14 cellular contexts compared by ENCODE assay signal in the genomic region with DNA sequence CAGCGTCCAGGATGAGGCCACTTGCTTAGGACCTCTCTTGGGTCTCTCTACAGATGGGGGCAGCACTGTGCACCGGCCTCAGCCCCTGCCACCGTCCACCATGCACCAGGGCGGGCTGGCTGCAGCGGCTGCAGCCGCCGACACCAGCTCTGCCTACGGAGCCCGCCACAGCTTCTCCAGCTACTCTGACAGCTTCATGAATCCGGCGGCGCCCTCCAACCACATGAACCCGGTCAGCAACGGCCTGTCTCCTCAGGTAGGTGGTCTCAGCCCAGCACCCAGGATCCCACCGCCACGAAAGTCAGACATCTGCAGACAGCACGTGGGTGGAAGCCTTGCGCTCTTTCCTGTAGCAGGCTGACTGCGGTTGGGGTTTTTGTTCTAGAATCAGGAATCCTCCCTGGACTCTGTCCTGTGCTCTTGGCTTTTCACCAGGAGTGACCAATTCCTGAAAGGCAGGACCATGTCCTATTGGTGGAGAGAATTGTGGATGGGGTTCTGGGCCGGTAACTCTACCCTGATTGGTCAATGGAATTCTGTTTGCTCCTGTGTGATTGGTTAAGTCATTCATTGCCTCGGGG.
DNase-seq lines count a peak whose midpoint lies in the region; ATAC-seq, FAIRE-seq and TF ChIP-seq lines count a peak whose summit lies in the region.
"Had no signal": no experiment of that assay in that cellular context is flagged by ENCODE, and none has a peak within 500 bp of the region (broad histone marks: within the 10 kb centered on the region; RNA-seq: fewer than 3 reads in every experiment).

No MANE protein-coding gene starts in this region.

- H3K4me1 ChIP-seq in GM23338 (ENCODE audit: insufficient read depth): no peaks in the 10 kb centered on the region
- peaks cover 6% of the 10 kb centered on the region for H3K4me1 ChIP-seq in neural progenitor cell

- H3K27ac Mint-ChIP-seq in GM23338: no peak overlapping the region
- no peak overlapping the region for H3K27ac Mint-ChIP-seq in neural progenitor cell
- H3K27ac Mint-ChIP-seq: activated T-cell treated with anti-CD3 and anti-CD28 coated beads, Interleukin-2, amount 50 U/mL, for 24 hours; CD4-positive, alpha-beta memory T cell had no signal

- peak; percentile 90 for ATAC-seq in GM23338
- ATAC-seq in HG03520 (IDR thresholded peaks at IDR 0.05; ENCODE audit: unreplicated experiment): no peak
- ATAC-seq in HG03378 (IDR thresholded peaks at IDR 0.05; ENCODE audit: unreplicated experiment): no peak
- ATAC-seq: activated CD4-positive, CD25-positive, alpha-beta regulatory T cell treated with anti-CD3 and anti-CD28 coated beads, Interleukin-2, amount 50 U/mL, for 24 hours; left colon had no signal

- DNase-seq in GM23338 (ENCODE audit: low spot score) (peak; percentile 53), RPMI7951 (ENCODE audit: low read depth) (peak; percentile 45), globus pallidus (ENCODE audit: low spot score) (peak; percentile 3), neural progenitor cell (ENCODE audit: low spot score) (peak; percentile 80), RCC 7860 (ENCODE audit: low spot score) (no peak), NCI-H2081 treated with DMSO at 0.1 percent for 48 hours (lab: John Stamatoyannopoulos, UW) (no peak)
- DNase-seq: activated T-cell treated with anti-CD3 and anti-CD28 coated beads, Interleukin-2, amount 50 U/mL, for 24 hours; CD4-positive, alpha-beta memory T cell; cortex of kidney; left colon; NCI-H187 had no signal

- no peaks in the 10 kb centered on the region for H3K27me3 ChIP-seq in GM23338 (ENCODE audit: insufficient read depth)
- H3K27me3 ChIP-seq in neural progenitor cell: peaks cover 76% of the 10 kb centered on the region

- H3K27me3 Mint-ChIP-seq in GM23338 (ENCODE audit: insufficient read depth, low read depth, poor library complexity) (peaks cover 5% of the 10 kb centered on the region), neural progenitor cell (ENCODE audit: insufficient read depth, low read depth) (peaks cover 3% of the 10 kb centered on the region)

- no peaks in the 10 kb centered on the region for H4K20me1 ChIP-seq in GM23338 (replicated peaks; ENCODE audit: insufficient read depth)
- H4K20me1 ChIP-seq in neural progenitor cell (ENCODE audit: low read depth): peaks cover 8% of the 10 kb centered on the region

- H3K9me3 Mint-ChIP-seq in GM23338 (no peaks in the 10 kb centered on the region), neural progenitor cell (no peaks in the 10 kb centered on the region)
- H3K9me3 Mint-ChIP-seq: activated T-cell treated with anti-CD3 and anti-CD28 coated beads, Interleukin-2, amount 50 U/mL, for 24 hours had no signal

- no peaks in the 10 kb centered on the region for H3K9me3 ChIP-seq in neural progenitor cell (ENCODE audit: low read depth)

- no peak overlapping the region for H3K27ac ChIP-seq in GM23338 (ENCODE audit: low read depth)
- H3K27ac ChIP-seq in neural progenitor cell: no peak overlapping the region

- H2AFZ ChIP-seq in GM23338: peak overlapping the region; percentile 94
- H2AFZ ChIP-seq in neural progenitor cell (replicated peaks): peak overlapping the region; percentile 80

- FAIRE-seq in RCC 7860 (lab: Jason Lieb, UNC): no peak

- H3K79me2 ChIP-seq in GM23338 (replicated peaks; ENCODE audit: insufficient read depth) (no peaks in the 10 kb centered on the region), neural progenitor cell (ENCODE audit: low read depth) (no peaks in the 10 kb centered on the region)

- H3K4me2 ChIP-seq in GM23338 (no peak overlapping the region), neural progenitor cell (peak overlapping the region; percentile 65)

- no peak overlapping the region for H3K9ac ChIP-seq in neural progenitor cell

- H3K36me3 ChIP-seq in GM23338 (ENCODE audit: insufficient read depth): no peaks in the 10 kb centered on the region
- H3K36me3 ChIP-seq in neural progenitor cell: no peaks in the 10 kb centered on the region

- no peak overlapping the region for H3K4me3 ChIP-seq in GM23338
- peak overlapping the region; percentile 15 for H3K4me3 ChIP-seq in neural progenitor cell

- no peaks in the 10 kb centered on the region for H3K36me3 Mint-ChIP-seq in GM23338 (ENCODE audit: low read depth)
- H3K36me3 Mint-ChIP-seq in neural progenitor cell: no peaks in the 10 kb centered on the region
- H3K36me3 Mint-ChIP-seq: CD4-positive, alpha-beta memory T cell had no signal

- peak in 1 of 2 experiments; percentile 70; a peak in 2 of 4 replicates for TF ChIP-seq CTCF in GM23338 (conservative IDR thresholded peaks at IDR 0.05; ENCODE audit: low read depth in 2 of 2)
- peak; percentile 50 for TF ChIP-seq CTCF in neural progenitor cell (IDR thresholded peaks at IDR 0.05)

- H3F3A ChIP-seq in GM23338 (replicated peaks; ENCODE audit: low read depth) (no peaks in the 10 kb centered on the region), neural progenitor cell (ENCODE audit: low read depth) (peaks cover 14% of the 10 kb centered on the region)

- H3K9me2 ChIP-seq in GM23338 (ENCODE audit: insufficient read depth): no peaks in the 10 kb centered on the region

- no peak overlapping the region for H3K4me3 Mint-ChIP-seq in GM23338
- H3K4me3 Mint-ChIP-seq in neural progenitor cell: peak overlapping the region; percentile 36
- H3K4me3 Mint-ChIP-seq: activated T-cell treated with anti-CD3 and anti-CD28 coated beads, Interleukin-2, amount 50 U/mL, for 24 hours; CD4-positive, alpha-beta memory T cell had no signal

- H3K4me1 Mint-ChIP-seq in GM23338: 0 out of 3 replicates have a peak, but pooled peaks cover 2% of the 10 kb centered on the region
- peaks cover 10% of the 10 kb centered on the region for H3K4me1 Mint-ChIP-seq in neural progenitor cell
- H3K4me1 Mint-ChIP-seq: CD4-positive, alpha-beta memory T cell had no signal

TF ChIP-seq in GM23338, 12 proteins besides CTCF, POLR2A, EP300 and RAD21 (continues in another document):
- TF ChIP-seq ZNF331 (CRISPR knock-in tag; IDR thresholded peaks at IDR 0.05; ENCODE audit: low read depth) (no peak), EZH2phosphoT487 (IDR thresholded peaks at IDR 0.05; ENCODE audit: unreplicated experiment) (no peak), STAT1 (IDR thresholded peaks at IDR 0.05; ENCODE audit: unreplicated experiment) (no peak), NANOG (IDR thresholded peaks at IDR 0.05; ENCODE audit: borderline replicate concordance) (no peak), EZH2 (IDR thresholded peaks at IDR 0.05; ENCODE audit: low read depth, unreplicated experiment) (no peak), CREB1 (CRISPR knock-in tag; IDR thresholded peaks at IDR 0.05; ENCODE audit: low read depth) (no peak)
- TF ChIP-seq, protein P1, sequence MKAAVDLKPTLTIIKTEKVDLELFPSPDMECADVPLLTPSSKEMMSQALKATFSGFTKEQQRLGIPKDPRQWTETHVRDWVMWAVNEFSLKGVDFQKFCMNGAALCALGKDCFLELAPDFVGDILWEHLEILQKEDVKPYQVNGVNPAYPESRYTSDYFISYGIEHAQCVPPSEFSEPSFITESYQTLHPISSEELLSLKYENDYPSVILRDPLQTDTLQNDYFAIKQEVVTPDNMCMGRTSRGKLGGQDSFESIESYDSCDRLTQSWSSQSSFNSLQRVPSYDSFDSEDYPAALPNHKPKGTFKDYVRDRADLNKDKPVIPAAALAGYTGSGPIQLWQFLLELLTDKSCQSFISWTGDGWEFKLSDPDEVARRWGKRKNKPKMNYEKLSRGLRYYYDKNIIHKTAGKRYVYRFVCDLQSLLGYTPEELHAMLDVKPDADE (IDR thresholded peaks at IDR 0.05): no peak

Comparison
In these comparisons a context has a peak if more than half of its experiments do, and no peak if none do; other contexts are left out.
1. DNase-seq: peak in GM23338 (single experiment), RPMI7951 (single experiment), globus pallidus (single experiment) and neural progenitor cell (single experiment); none in RCC 7860 (single experiment) and NCI-H2081 treated with DMSO at 0.1 percent for 48 hours (single experiment).